ENCODE assay signal across 33 cellular contexts in genomic region chrX:77930581-77930980, GRCh38. TPM values are rescaled to one million over a fixed set of nuclear protein-coding genes. Genes with fewer than 3 reads are reported as not detected.
"Had no signal": no experiment of that assay in that cellular context is flagged by ENCODE, and none has a peak within 500 bp of the region (broad histone marks: within the 10 kb centered on the region; RNA-seq: fewer than 3 reads in every experiment).

No MANE protein-coding gene starts in this region.

- FAIRE-seq: keratinocyte had no signal

- H3K4me2 ChIP-seq: neural progenitor cell had no signal

- H3K4me3 ChIP-seq: gastrocnemius medialis, neural progenitor cell, prostate gland, right atrium auricular region, sigmoid colon, stomach, thyroid gland, vagina had no signal

- H3K27ac ChIP-seq: epithelial cell of prostate, gastrocnemius medialis, neural progenitor cell, prostate gland, right atrium auricular region, sigmoid colon, stomach, thyroid gland, vagina had no signal

- DNase-seq: effector CD8-positive, alpha-beta T cell; endodermal cell; foreskin fibroblast; gastrocnemius medialis; head of caudate nucleus; left ventricle myocardium superior; mesendoderm; midbrain; naive thymus-derived CD4-positive, alpha-beta T cell; nucleus accumbens; sigmoid colon; stimulated activated CD4-positive, alpha-beta T cell treated with anti-CD3 and anti-CD28 coated beads, Interleukin-2, amount 100 ng/mL, for 24 hours; stimulated activated CD4-positive, alpha-beta T cell treated with anti-CD3 and anti-CD28 coated beads, Interleukin-4, amount 100 ng/mL, for 24 hours; stimulated activated naive CD4-positive, alpha-beta T cell treated with Interleukin-2 at 50 U/mL for 16 hours; stomach; thyroid gland; trophoblast cell had no signal

- H3K36me3 ChIP-seq: gastrocnemius medialis, neural progenitor cell, prostate gland, right atrium auricular region, sigmoid colon, stomach, thyroid gland, vagina had no signal

- H3K27me3 ChIP-seq: gastrocnemius medialis, neural progenitor cell, right atrium auricular region, sigmoid colon, stomach, thyroid gland, vagina had no signal

- H3K4me1 ChIP-seq: gastrocnemius medialis, neural progenitor cell, prostate gland, thyroid gland, vagina had no signal

- ATAC-seq: esophagus mucosa; gastrocnemius medialis; left ventricle myocardium superior; naive thymus-derived CD4-positive, alpha-beta T cell; stimulated activated effector memory CD8-positive, alpha-beta T cell treated with anti-CD3 and anti-CD28 coated beads, Interleukin-12 subunit alpha, Interleukin-12 subunit beta, amount 100 ng/mL, for 72 hours had no signal

- H2AFZ ChIP-seq: neural progenitor cell had no signal

- H3K9me3 ChIP-seq: gastrocnemius medialis, prostate gland, right atrium auricular region, sigmoid colon, stomach, thyroid gland, vagina had no signal

- H3K9ac ChIP-seq: neural progenitor cell had no signal

RNA-seq across cellular contexts. Expression of gene PGAM4, which starts 38.9 kb away (rescaled TPM):
- total RNA-seq: gastrocnemius medialis, glomerular endothelial cell, left ventricle myocardium superior, lung microvascular endothelial cell, mucosa of gallbladder, osteocyte, prostate gland, right atrium auricular region, sigmoid colon, skeletal muscle tissue, stomach, subcutaneous adipose tissue, temporal lobe, thyroid gland, ureter, vagina had no signal
- polyA plus RNA-seq: naive thymus-derived CD4-positive, alpha-beta T cell; sigmoid colon; stomach had no signal
